Comparison of ENCODE assay signal across 8 cellular contexts in genomic region chrX:93874554-93874953, GRCh38.
DNase-seq lines count a peak whose midpoint lies in the region; ATAC-seq, FAIRE-seq and TF ChIP-seq lines count a peak whose summit lies in the region.
"Had no signal": no experiment of that assay in that cellular context is flagged by ENCODE, and none has a peak within 500 bp of the region (broad histone marks: within the 10 kb centered on the region; RNA-seq: fewer than 3 reads in every experiment).

No MANE protein-coding gene starts in this region.

- ATAC-seq in pancreas (peak; percentile 48 to 79 (median 68)), omental fat pad (ENCODE audit: low FRiP score) (no peak), HG03571 (IDR thresholded peaks at IDR 0.05; ENCODE audit: unreplicated experiment) (no peak)

- H3K4me3 ChIP-seq in GM12875 (ENCODE audit: low read depth, low read length) (no peak overlapping the region), colonic mucosa (no peak overlapping the region), pancreas (no peak overlapping the region)

- no peak overlapping the region for H3K27ac ChIP-seq in colonic mucosa
- H3K27ac ChIP-seq in pancreas: no peak overlapping the region

- DNase-seq in NCI-H1694 (lab: John Stamatoyannopoulos, UW) (peak; percentile 43), colonic mucosa (peak; percentile 22), pancreas (peak in 1 of 6 donors; percentile 32), omental fat pad (ENCODE audit: low spot score) (no peak), frontal cortex (ENCODE audit: low spot score in 2 of 2) (no peak)

- FAIRE-seq in pancreas (lab: Jason Lieb, UNC) (no peak), frontal cortex (lab: Jason Lieb, UNC) (no peak)
- FAIRE-seq: endothelial cell of umbilical vein had no signal

- TF ChIP-seq CTCF in GM12875 (IDR thresholded peaks at IDR 0.05; ENCODE audit: borderline replicate concordance, insufficient read depth, low read depth, low read length) (peak; percentile 40; the same call in 1 of the 2 replicates), colonic mucosa (IDR thresholded peaks at IDR 0.05) (no peak), pancreas (IDR thresholded peaks at IDR 0.05) (peak; percentile 20 to 46 (median 35)), omental fat pad (IDR thresholded peaks at IDR 0.05) (no peak)

- H3K27me3 ChIP-seq in colonic mucosa: peaks cover 4% of the 10 kb centered on the region
- peaks cover 0 to 6% (median 0%) of the 10 kb centered on the region in 4 donors for H3K27me3 ChIP-seq in pancreas

- H3K9ac ChIP-seq in colonic mucosa (ENCODE audit: low read depth in 2 of 2, low read length in 2 of 2): no peak overlapping the region

- 14 to 15% methylated on average over 4 of the region's 4 CpGs for WGBS in pancreas, 2 donors

- H3K36me3 ChIP-seq in colonic mucosa: no peaks in the 10 kb centered on the region
- no peaks in the 10 kb centered on the region for H3K36me3 ChIP-seq in pancreas

- H3K4me1 ChIP-seq in colonic mucosa: no peaks in the 10 kb centered on the region
- H3K4me1 ChIP-seq in pancreas: peaks cover 0 to 2% (median 0%) of the 10 kb centered on the region in 3 donors

- intact Hi-C loops in colonic mucosa (cut with DNase I): no loop called here
- intact Hi-C loops in pancreas (cut with DNase I): loop anchor here in 1 of 3 donors (10.0 kb wide), 1 partner anchor 190 kb away; no protein-coding TSS in a partner anchor

- H3K9me3 ChIP-seq in colonic mucosa: no peaks in the 10 kb centered on the region
- H3K9me3 ChIP-seq in pancreas: no peaks in the 10 kb centered on the region

Comparison
In these comparisons a context has a peak if more than half of its experiments do, and no peak if none do; other contexts are left out.
1. CTCF ChIP-seq: peak in GM12875 (single experiment) and pancreas (4 of 4); none in colonic mucosa (single experiment) and omental fat pad (0 of 3).
2. DNase-seq: peak in NCI-H1694 (single experiment) and colonic mucosa (single experiment); none in omental fat pad (single experiment) and frontal cortex (0 of 2).
3. ATAC-seq: peak in pancreas (4 of 4); none in omental fat pad (single experiment) and HG03571 (single experiment).